1 cellular context compared by ENCODE assay signal in genomic region chr6:38805682-38806081, GRCh38.
TF ChIP-seq lines count a peak whose summit lies in the region.

No MANE protein-coding gene starts in this region.

TF ChIP-seq in HepG2, 621 proteins besides CTCF, POLR2A, EP300 and RAD21 (continued from another document):
- TF ChIP-seq TERF1 (CRISPR knock-in tag; IDR thresholded peaks at IDR 0.05), result no peak
